ENCODE assay signal across 2 cellular contexts in the genomic region with DNA sequence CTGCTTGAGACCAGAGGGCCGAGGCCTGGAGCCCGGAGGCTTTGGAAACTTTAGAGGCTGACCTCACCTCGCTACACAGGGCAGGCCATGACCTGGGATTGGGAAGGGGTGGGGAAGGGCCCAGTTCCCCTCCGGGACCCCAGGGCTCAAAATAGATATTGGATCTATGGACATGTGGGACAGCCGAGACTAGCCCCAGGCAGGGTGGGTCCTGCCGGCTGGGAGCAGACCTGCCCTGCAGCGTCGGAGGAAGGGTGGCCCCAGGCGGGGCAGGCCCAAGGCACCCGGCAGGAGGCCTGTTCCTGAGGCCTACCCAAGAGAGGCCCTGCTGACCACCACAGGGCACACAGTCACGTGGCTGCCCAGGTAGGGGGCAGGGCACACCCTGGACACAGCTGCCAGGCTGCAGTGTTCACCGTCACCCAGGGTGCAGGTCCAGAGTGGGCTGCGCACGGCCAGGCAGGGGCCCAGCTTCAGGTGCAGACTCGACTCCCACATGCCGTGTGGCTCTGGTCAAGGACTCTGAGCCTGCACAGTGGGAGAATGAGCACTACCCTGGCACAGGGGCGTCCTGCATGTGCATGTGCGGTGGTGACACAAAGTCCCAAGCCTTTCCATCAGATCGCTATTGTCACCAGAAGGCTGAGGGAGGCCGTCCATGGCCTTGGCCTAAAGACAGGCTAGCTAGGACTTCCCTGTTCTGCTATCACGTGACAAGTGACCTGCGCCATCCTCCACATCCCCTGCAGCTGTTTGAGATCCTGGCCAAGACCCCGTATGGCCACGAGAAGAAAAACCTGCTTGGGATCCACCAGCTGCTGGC.
TF ChIP-seq lines count a peak whose summit lies in the region.

No MANE protein-coding gene starts in this region.

TF ChIP-seq in HepG2, 621 proteins besides CTCF, POLR2A, EP300 and RAD21 (continues in another document):
- no peak for TF ChIP-seq ZMYM3 (CRISPR knock-in tag; IDR thresholded peaks at IDR 0.05)
- TF ChIP-seq NRL (CRISPR knock-in tag; IDR thresholded peaks at IDR 0.05; ENCODE audit: borderline replicate concordance): peak; percentile 36; the same call in 1 of the 2 replicates
- no peak for TF ChIP-seq ZNF546 (CRISPR knock-in tag; conservative IDR thresholded peaks at IDR 0.05)
- TF ChIP-seq, protein P1, sequence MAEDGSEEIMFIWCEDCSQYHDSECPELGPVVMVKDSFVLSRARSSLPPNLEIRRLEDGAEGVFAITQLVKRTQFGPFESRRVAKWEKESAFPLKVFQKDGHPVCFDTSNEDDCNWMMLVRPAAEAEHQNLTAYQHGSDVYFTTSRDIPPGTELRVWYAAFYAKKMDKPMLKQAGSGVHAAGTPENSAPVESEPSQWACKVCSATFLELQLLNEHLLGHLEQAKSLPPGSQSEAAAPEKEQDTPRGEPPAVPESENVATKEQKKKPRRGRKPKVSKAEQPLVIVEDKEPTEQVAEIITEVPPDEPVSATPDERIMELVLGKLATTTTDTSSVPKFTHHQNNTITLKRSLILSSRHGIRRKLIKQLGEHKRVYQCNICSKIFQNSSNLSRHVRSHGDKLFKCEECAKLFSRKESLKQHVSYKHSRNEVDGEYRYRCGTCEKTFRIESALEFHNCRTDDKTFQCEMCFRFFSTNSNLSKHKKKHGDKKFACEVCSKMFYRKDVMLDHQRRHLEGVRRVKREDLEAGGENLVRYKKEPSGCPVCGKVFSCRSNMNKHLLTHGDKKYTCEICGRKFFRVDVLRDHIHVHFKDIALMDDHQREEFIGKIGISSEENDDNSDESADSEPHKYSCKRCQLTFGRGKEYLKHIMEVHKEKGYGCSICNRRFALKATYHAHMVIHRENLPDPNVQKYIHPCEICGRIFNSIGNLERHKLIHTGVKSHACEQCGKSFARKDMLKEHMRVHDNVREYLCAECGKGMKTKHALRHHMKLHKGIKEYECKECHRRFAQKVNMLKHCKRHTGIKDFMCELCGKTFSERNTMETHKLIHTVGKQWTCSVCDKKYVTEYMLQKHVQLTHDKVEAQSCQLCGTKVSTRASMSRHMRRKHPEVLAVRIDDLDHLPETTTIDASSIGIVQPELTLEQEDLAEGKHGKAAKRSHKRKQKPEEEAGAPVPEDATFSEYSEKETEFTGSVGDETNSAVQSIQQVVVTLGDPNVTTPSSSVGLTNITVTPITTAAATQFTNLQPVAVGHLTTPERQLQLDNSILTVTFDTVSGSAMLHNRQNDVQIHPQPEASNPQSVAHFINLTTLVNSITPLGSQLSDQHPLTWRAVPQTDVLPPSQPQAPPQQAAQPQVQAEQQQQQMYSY (CRISPR knock-in tag; IDR thresholded peaks at IDR 0.05): no peak
- no peak for TF ChIP-seq RARG (CRISPR knock-in tag; IDR thresholded peaks at IDR 0.05; ENCODE audit: low read depth)
- no peak for TF ChIP-seq NCOA2 (CRISPR knock-in tag; IDR thresholded peaks at IDR 0.05)
- no peak for TF ChIP-seq KDM1A (CRISPR knock-in tag; IDR thresholded peaks at IDR 0.05)
- TF ChIP-seq HNRNPLL (IDR thresholded peaks at IDR 0.05; ENCODE audit: low read depth, low read length, poor library complexity, severe bottlenecking): peak; percentile 12
- TF ChIP-seq SP4 (CRISPR knock-in tag; IDR thresholded peaks at IDR 0.05): no peak
- no peak for TF ChIP-seq ZNF572 (CRISPR knock-in tag; IDR thresholded peaks at IDR 0.05)
- TF ChIP-seq, protein P2, sequence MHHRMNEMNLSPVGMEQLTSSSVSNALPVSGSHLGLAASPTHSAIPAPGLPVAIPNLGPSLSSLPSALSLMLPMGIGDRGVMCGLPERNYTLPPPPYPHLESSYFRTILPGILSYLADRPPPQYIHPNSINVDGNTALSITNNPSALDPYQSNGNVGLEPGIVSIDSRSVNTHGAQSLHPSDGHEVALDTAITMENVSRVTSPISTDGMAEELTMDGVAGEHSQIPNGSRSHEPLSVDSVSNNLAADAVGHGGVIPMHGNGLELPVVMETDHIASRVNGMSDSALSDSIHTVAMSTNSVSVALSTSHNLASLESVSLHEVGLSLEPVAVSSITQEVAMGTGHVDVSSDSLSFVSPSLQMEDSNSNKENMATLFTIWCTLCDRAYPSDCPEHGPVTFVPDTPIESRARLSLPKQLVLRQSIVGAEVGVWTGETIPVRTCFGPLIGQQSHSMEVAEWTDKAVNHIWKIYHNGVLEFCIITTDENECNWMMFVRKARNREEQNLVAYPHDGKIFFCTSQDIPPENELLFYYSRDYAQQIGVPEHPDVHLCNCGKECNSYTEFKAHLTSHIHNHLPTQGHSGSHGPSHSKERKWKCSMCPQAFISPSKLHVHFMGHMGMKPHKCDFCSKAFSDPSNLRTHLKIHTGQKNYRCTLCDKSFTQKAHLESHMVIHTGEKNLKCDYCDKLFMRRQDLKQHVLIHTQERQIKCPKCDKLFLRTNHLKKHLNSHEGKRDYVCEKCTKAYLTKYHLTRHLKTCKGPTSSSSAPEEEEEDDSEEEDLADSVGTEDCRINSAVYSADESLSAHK (CRISPR knock-in tag; IDR thresholded peaks at IDR 0.05; ENCODE audit: borderline replicate concordance): no peak
- TF ChIP-seq PHF8 (CRISPR knock-in tag; IDR thresholded peaks at IDR 0.05): peak; percentile 28; the same call in 1 of the 2 replicates
- TF ChIP-seq, protein P3, sequence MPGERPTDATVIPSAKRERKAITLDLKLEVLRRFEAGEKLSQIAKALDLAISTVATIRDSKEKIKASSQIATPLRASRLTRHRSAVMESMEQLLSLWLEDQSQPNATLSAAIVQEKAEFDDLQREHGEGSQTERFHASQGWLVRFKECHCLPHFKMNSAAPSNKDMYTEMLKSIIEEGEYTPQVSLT (CRISPR knock-in tag; IDR thresholded peaks at IDR 0.05; ENCODE audit: borderline replicate concordance, low read depth): no peak
- TF ChIP-seq CEBPG (CRISPR knock-in tag; IDR thresholded peaks at IDR 0.05): no peak
- no peak for TF ChIP-seq SIX4 (CRISPR knock-in tag; IDR thresholded peaks at IDR 0.05)
- TF ChIP-seq RAD51 (IDR thresholded peaks at IDR 0.05; ENCODE audit: borderline replicate concordance): peak; percentile 80
- TF ChIP-seq, protein P4, sequence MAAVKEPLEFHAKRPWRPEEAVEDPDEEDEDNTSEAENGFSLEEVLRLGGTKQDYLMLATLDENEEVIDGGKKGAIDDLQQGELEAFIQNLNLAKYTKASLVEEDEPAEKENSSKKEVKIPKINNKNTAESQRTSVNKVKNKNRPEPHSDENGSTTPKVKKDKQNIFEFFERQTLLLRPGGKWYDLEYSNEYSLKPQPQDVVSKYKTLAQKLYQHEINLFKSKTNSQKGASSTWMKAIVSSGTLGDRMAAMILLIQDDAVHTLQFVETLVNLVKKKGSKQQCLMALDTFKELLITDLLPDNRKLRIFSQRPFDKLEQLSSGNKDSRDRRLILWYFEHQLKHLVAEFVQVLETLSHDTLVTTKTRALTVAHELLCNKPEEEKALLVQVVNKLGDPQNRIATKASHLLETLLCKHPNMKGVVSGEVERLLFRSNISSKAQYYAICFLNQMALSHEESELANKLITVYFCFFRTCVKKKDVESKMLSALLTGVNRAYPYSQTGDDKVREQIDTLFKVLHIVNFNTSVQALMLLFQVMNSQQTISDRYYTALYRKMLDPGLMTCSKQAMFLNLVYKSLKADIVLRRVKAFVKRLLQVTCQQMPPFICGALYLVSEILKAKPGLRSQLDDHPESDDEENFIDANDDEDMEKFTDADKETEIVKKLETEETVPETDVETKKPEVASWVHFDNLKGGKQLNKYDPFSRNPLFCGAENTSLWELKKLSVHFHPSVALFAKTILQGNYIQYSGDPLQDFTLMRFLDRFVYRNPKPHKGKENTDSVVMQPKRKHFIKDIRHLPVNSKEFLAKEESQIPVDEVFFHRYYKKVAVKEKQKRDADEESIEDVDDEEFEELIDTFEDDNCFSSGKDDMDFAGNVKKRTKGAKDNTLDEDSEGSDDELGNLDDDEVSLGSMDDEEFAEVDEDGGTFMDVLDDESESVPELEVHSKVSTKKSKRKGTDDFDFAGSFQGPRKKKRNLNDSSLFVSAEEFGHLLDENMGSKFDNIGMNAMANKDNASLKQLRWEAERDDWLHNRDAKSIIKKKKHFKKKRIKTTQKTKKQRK (IDR thresholded peaks at IDR 0.05; ENCODE audit: low read length): no peak
- peak; percentile 71; the same call in 1 of the 2 replicates for TF ChIP-seq ZFY (CRISPR knock-in tag; IDR thresholded peaks at IDR 0.05)

TF ChIP-seq in Ishikawa, 13 proteins besides CTCF, POLR2A, EP300 and RAD21:
- TF ChIP-seq, protein P5, sequence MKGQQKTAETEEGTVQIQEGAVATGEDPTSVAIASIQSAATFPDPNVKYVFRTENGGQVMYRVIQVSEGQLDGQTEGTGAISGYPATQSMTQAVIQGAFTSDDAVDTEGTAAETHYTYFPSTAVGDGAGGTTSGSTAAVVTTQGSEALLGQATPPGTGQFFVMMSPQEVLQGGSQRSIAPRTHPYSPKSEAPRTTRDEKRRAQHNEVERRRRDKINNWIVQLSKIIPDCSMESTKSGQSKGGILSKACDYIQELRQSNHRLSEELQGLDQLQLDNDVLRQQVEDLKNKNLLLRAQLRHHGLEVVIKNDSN (IDR thresholded peaks at IDR 0.05): peak; percentile 9; the same call in 1 of the 2 replicates
- TF ChIP-seq, protein P6, sequence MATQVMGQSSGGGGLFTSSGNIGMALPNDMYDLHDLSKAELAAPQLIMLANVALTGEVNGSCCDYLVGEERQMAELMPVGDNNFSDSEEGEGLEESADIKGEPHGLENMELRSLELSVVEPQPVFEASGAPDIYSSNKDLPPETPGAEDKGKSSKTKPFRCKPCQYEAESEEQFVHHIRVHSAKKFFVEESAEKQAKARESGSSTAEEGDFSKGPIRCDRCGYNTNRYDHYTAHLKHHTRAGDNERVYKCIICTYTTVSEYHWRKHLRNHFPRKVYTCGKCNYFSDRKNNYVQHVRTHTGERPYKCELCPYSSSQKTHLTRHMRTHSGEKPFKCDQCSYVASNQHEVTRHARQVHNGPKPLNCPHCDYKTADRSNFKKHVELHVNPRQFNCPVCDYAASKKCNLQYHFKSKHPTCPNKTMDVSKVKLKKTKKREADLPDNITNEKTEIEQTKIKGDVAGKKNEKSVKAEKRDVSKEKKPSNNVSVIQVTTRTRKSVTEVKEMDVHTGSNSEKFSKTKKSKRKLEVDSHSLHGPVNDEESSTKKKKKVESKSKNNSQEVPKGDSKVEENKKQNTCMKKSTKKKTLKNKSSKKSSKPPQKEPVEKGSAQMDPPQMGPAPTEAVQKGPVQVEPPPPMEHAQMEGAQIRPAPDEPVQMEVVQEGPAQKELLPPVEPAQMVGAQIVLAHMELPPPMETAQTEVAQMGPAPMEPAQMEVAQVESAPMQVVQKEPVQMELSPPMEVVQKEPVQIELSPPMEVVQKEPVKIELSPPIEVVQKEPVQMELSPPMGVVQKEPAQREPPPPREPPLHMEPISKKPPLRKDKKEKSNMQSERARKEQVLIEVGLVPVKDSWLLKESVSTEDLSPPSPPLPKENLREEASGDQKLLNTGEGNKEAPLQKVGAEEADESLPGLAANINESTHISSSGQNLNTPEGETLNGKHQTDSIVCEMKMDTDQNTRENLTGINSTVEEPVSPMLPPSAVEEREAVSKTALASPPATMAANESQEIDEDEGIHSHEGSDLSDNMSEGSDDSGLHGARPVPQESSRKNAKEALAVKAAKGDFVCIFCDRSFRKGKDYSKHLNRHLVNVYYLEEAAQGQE (IDR thresholded peaks at IDR 0.05; ENCODE audit: low read depth): no peak
